Comparison of ENCODE assay signal across 10 cellular contexts in the genomic region with DNA sequence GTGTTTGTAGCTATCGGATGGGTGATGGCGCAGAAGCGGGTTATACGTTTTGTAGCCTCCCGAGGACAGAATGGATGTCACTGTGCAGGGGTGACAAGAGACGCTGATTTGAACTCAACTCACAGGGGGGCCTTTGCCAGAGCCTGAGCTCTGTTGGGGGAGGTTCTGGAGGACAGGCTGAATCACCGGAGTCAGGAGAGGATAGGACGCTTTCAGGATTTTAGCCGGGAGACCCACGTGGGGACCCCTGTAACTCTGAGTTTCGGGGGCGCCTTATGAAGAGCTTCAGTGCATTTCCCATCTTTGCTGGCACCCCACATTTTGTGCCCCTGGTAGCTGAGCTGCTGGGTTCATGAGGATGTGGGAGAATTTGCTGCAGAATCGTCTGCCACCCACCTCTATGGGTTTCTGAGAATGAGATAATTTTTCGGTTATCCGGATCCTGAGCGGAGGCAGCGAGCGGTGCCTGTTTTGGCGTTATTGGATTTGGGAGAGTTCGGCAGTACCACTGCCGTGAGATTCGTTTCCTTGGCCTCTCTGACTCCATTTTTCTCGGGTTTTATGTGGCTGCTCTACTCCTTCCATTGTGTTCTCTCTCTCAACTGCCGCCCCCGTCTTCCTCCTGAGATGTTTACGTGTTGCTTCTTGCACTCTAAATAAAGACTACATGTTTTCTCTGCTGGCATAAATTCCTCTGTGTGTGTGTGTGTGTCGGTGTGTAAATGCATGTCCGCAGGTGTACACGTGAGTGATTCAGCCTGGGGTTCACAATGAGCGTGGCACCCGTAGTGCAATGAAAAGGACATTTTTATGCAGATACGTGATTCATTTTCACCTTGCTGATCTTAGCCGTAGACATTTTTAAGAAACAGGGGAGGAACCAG.
DNase-seq lines count a peak whose midpoint lies in the region; ATAC-seq, FAIRE-seq and TF ChIP-seq lines count a peak whose summit lies in the region.
"Had no signal": no experiment of that assay in that cellular context is flagged by ENCODE, and none has a peak within 500 bp of the region (broad histone marks: within the 10 kb centered on the region; RNA-seq: fewer than 3 reads in every experiment).

No MANE protein-coding gene starts in this region.

- H3K9ac ChIP-seq in HUES64 (ENCODE audit: low read depth, low read length) (peak overlapping the region; percentile 81), kidney (ENCODE audit: low read length in 2 of 2) (peak overlapping the region in 1 of 2 donors; percentile 24), stomach smooth muscle (ENCODE audit: low read length in 2 of 2) (peak overlapping the region in 1 of 2 donors; percentile 66)

- H3K36me3 ChIP-seq in HUES64 (ENCODE audit: insufficient read depth, low read length) = no peaks in the 10 kb centered on the region
- H3K36me3 ChIP-seq in kidney (ENCODE audit: control insufficient read depth in 1 of 2, insufficient read depth in 2 of 2, low read length in 2 of 2) = no peaks in the 10 kb centered on the region
- H3K36me3 ChIP-seq in stomach smooth muscle (ENCODE audit: control insufficient read depth in 2 of 2, insufficient read depth in 2 of 2, low read length in 2 of 2) = no peaks in the 10 kb centered on the region

- no peak for FAIRE-seq in kidney (lab: Jason Lieb, UNC)

- H3K27me3 ChIP-seq in HUES64 (ENCODE audit: insufficient read depth, low read length) (peaks cover 6% of the 10 kb centered on the region; the same call in 1 of the 2 replicates), stomach smooth muscle (ENCODE audit: control insufficient read depth in 1 of 2, insufficient read depth in 2 of 2, low read length in 2 of 2) (no peaks in the 10 kb centered on the region)

- ATAC-seq in HG03039 (IDR thresholded peaks at IDR 0.05; ENCODE audit: unreplicated experiment) = no peak
- ATAC-seq in HG02798 (IDR thresholded peaks at IDR 0.05; ENCODE audit: poor library complexity, unreplicated experiment) = no peak
- ATAC-seq: activated T-cell treated with anti-CD3 and anti-CD28 coated beads, Interleukin-2, amount 50 U/mL, for 72 hours had no signal

- intact Hi-C loops in kidney (cut with DNase I) = no loop called here

- H3K27ac ChIP-seq in HUES64 (ENCODE audit: low read depth, low read length) (no peak overlapping the region), kidney (ENCODE audit: low read depth in 2 of 2, low read length in 2 of 2) (no peak overlapping the region), stomach smooth muscle (ENCODE audit: low read length) (peak overlapping the region; percentile 76)

- H3K4me3 ChIP-seq in HUES64 (ENCODE audit: low read length) (peak overlapping the region; percentile 52), kidney (ENCODE audit: low read length in 2 of 2) (peak overlapping the region; percentile 42 to 61), stomach smooth muscle (ENCODE audit: low read length in 2 of 2) (peak overlapping the region; percentile 65 to 73)

- TF ChIP-seq CTCF in kidney (IDR thresholded peaks at IDR 0.05; ENCODE audit: borderline replicate concordance, extremely low read depth, insufficient read depth) = no peak

- 44% methylated on average over 32 of the region's 33 CpGs for WGBS in HUES64

- peaks cover 26% of the 10 kb centered on the region for H3K4me1 ChIP-seq in HUES64 (ENCODE audit: insufficient read depth, low read length)
- H3K4me1 ChIP-seq in kidney (ENCODE audit: control insufficient read depth in 1 of 2, insufficient read depth in 1 of 2, low read depth in 1 of 2, low read length in 2 of 2) = peaks cover 0 to 10% of the 10 kb centered on the region in 2 donors
- peaks cover 21% of the 10 kb centered on the region for H3K4me1 ChIP-seq in stomach smooth muscle (ENCODE audit: control insufficient read depth, insufficient read depth, low read length)

- DNase-seq in cerebellar cortex (ENCODE audit: low spot score) = peak; percentile 9
- no peak for DNase-seq in kidney
- no peak for DNase-seq in ecto neural progenitor cell (ENCODE audit: low spot score)
- no peak for DNase-seq in NCI-H2196 (lab: John Stamatoyannopoulos, UW; ENCODE audit: unreplicated experiment)
- DNase-seq: activated T-cell treated with anti-CD3 and anti-CD28 coated beads, Interleukin-2, amount 50 U/mL, for 72 hours; DND-41 had no signal

- H3K9me3 ChIP-seq in HUES64 (ENCODE audit: insufficient read depth, low read depth, low read length) (no peaks in the 10 kb centered on the region), kidney (ENCODE audit: control insufficient read depth in 1 of 2, low read length in 2 of 2) (no peaks in the 10 kb centered on the region), stomach smooth muscle (ENCODE audit: control insufficient read depth in 2 of 2, low read length in 2 of 2) (no peaks in the 10 kb centered on the region)
